Comparison of ENCODE assay signal across 21 cellular contexts in genomic region chr2:124193706-124194105, GRCh38.
DNase-seq lines count a peak whose midpoint lies in the region.
"Had no signal": no experiment of that assay in that cellular context is flagged by ENCODE, and none has a peak within 500 bp of the region (broad histone marks: within the 10 kb centered on the region; RNA-seq: fewer than 3 reads in every experiment).

No MANE protein-coding gene starts in this region.

- peak; percentile 2 for DNase-seq in G401 (ENCODE audit: low spot score)
- DNase-seq in HT1080 (ENCODE audit: low read depth): peak; percentile 6
- peak; percentile 83 for DNase-seq in NCI-H2029 treated with DMSO at 0.1 percent for 48 hours (lab: John Stamatoyannopoulos, UW)
- peak; percentile 10 for DNase-seq in cerebellar cortex (ENCODE audit: low spot score)
- no peak for DNase-seq in activated gamma-delta T cell treated with Interleukin-2 at 50 U/mL for 16 hours
- DNase-seq in ecto neural progenitor cell (ENCODE audit: low spot score): no peak
- no peak for DNase-seq in iPS-NIHi11 (ENCODE audit: low spot score)
- DNase-seq: C1 segment of cervical spinal cord; Caco-2; CD8-positive, alpha-beta T cell; DMS79 treated with DMSO at 0.1 percent for 48 hours; GM23248; H9; KBM-7; NCI-H1092 treated with DMSO at 0.1 percent for 48 hours; NCI-H1436; NCI-H187; NCI-H2107; NCI-H774; PC-9; T-cell had no signal

- in situ Hi-C loops in G401 (cut with HindIII; ENCODE audit: low sequenced_read_pairs): no loop called here

Comparison
In these comparisons a context has a peak if more than half of its experiments do, and no peak if none do; other contexts are left out.
1. DNase-seq: peak in G401 (single experiment), HT1080 (single experiment), NCI-H2029 treated with DMSO at 0.1 percent for 48 hours (single experiment) and cerebellar cortex (single experiment); none in activated gamma-delta T cell treated with Interleukin-2 at 50 U/mL for 16 hours (single experiment), ecto neural progenitor cell (single experiment) and iPS-NIHi11 (single experiment).